ENCODE assay signal across 9 cellular contexts in genomic region chr2:100427627-100428258, GRCh38. TPM values are rescaled to one million over a fixed set of nuclear protein-coding genes. Genes with fewer than 3 reads are reported as not detected.
DNase-seq lines count a peak whose midpoint lies in the region; FAIRE-seq and TF ChIP-seq lines count a peak whose summit lies in the region.
"Had no signal": no experiment of that assay in that cellular context is flagged by ENCODE, and none has a peak within 500 bp of the region (broad histone marks: within the 10 kb centered on the region; RNA-seq: fewer than 3 reads in every experiment).

No MANE protein-coding gene starts in this region.

- POLR2A ChIA-PET in endothelial cell of umbilical vein (lab: Charles Lee): no interaction called here

- no peaks in the 10 kb centered on the region for H3K9me2 ChIP-seq in neural cell (ENCODE audit: insufficient read depth, low read length)
- H3K9me2 ChIP-seq in MM.1S (replicated peaks; ENCODE audit: insufficient read depth, low read length): no peaks in the 10 kb centered on the region

- no peak overlapping the region for H3K9ac ChIP-seq in endothelial cell of umbilical vein (replicated peaks; ENCODE audit: extremely low read depth, insufficient read depth, low read length)
- no peak overlapping the region for H3K9ac ChIP-seq in neural cell (ENCODE audit: low read length)
- H3K9ac ChIP-seq in MM.1S (ENCODE audit: low read length): no peak overlapping the region

- peaks cover 9 to 11% of the 10 kb centered on the region in 2 experiments for H3K27me3 ChIP-seq in endothelial cell of umbilical vein (ENCODE audit: control insufficient read depth in 2 of 2, insufficient read depth in 2 of 2, low read length in 2 of 2)
- no peaks in the 10 kb centered on the region for H3K27me3 ChIP-seq in neural cell (ENCODE audit: insufficient read depth, low read depth, low read length)
- H3K27me3 ChIP-seq in MM.1S (replicated peaks; ENCODE audit: insufficient read depth, low read length): no peaks in the 10 kb centered on the region

- no peaks in the 10 kb centered on the region for H3K9me1 ChIP-seq in endothelial cell of umbilical vein (replicated peaks; ENCODE audit: control insufficient read depth, extremely low read depth, insufficient read depth, low read length)

- FAIRE-seq in endothelial cell of umbilical vein (lab: Jason Lieb, UNC): peak; percentile 21

- TF ChIP-seq EP300 in neural cell (conservative IDR thresholded peaks at IDR 0.05; ENCODE audit: poor library complexity, severe bottlenecking): no peak

- no peak overlapping the region for H2AFZ ChIP-seq in endothelial cell of umbilical vein (ENCODE audit: low read depth, low read length)
- no peak overlapping the region for H2AFZ ChIP-seq in neural cell (ENCODE audit: low read depth, low read length)
- no peak overlapping the region for H2AFZ ChIP-seq in MM.1S (ENCODE audit: low read length)

- H3K36me3 ChIP-seq in endothelial cell of umbilical vein (ENCODE audit: control insufficient read depth in 2 of 2, extremely low read depth in 1 of 2, insufficient read depth in 2 of 2, low read length in 2 of 2) (no peaks in the 10 kb centered on the region), neural cell (ENCODE audit: insufficient read depth, low read length) (no peaks in the 10 kb centered on the region), MM.1S (replicated peaks; ENCODE audit: insufficient read depth, low read length) (no peaks in the 10 kb centered on the region)

- H3K79me2 ChIP-seq in endothelial cell of umbilical vein (ENCODE audit: control insufficient read depth, insufficient read depth, low read length) (no peaks in the 10 kb centered on the region), neural cell (replicated peaks; ENCODE audit: insufficient read depth, low read length) (no peaks in the 10 kb centered on the region), MM.1S (ENCODE audit: low read length) (no peaks in the 10 kb centered on the region)

- H3F3A ChIP-seq in neural cell (ENCODE audit: insufficient read depth, low read length, poor library complexity, severe bottlenecking) (no peaks in the 10 kb centered on the region), MM.1S (ENCODE audit: insufficient read depth, low read length) (no peaks in the 10 kb centered on the region)

- TF ChIP-seq RAD21 in neural cell (conservative IDR thresholded peaks at IDR 0.05): no peak

- H3K4me1 ChIP-seq in endothelial cell of umbilical vein (ENCODE audit: control insufficient read depth, extremely low read depth, insufficient read depth, low read length): no peaks in the 10 kb centered on the region
- H3K4me1 ChIP-seq in MM.1S (ENCODE audit: low read length): no peaks in the 10 kb centered on the region

- peak; percentile 72 for DNase-seq in NCI-H82 (lab: John Stamatoyannopoulos, UW)
- no peak for DNase-seq in NCI-H82 treated with DMSO at 0.1 percent for 48 hours (lab: John Stamatoyannopoulos, UW; ENCODE audit: unreplicated experiment)
- peak; percentile 8 for DNase-seq in NCI-H226
- peak in 2 of 3 experiments; percentile 25 to 37 for DNase-seq in activated CD8-positive, alpha-beta memory T cell treated with anti-CD3 and anti-CD28 coated beads for 48 hours (ENCODE audit: low read depth in 2 of 3, low spot score in 2 of 3)
- peak; percentile 52 for DNase-seq in endothelial cell of umbilical vein (ENCODE audit: low read depth, low spot score)
- peak; percentile 90 for DNase-seq in superior temporal gyrus (ENCODE audit: extremely low spot score)
- no peak for DNase-seq in MM.1S

- H3K27ac ChIP-seq in endothelial cell of umbilical vein (ENCODE audit: insufficient read depth, low read depth, low read length) (no peak overlapping the region), neural cell (ENCODE audit: low read length) (no peak overlapping the region), MM.1S (ENCODE audit: low read length) (no peak overlapping the region)
- H3K27ac ChIP-seq: epithelial cell of prostate had no signal

- TF ChIP-seq CTCF in endothelial cell of umbilical vein (IDR thresholded peaks at IDR 0.05; ENCODE audit: extremely low read depth in 1 of 2, insufficient read depth in 1 of 2, low read depth in 1 of 2, low read length in 2 of 2): peak; percentile 27 to 35
- peak; percentile 23 for TF ChIP-seq CTCF in neural cell (IDR thresholded peaks at IDR 0.05; ENCODE audit: poor library complexity, severe bottlenecking)
- TF ChIP-seq CTCF in MM.1S (IDR thresholded peaks at IDR 0.05; ENCODE audit: low read length): no peak; the same call in 1 of the 2 replicates

- CTCF ChIA-PET in endothelial cell of umbilical vein (lab: Charles Lee): no interaction called here

- no peak for TF ChIP-seq POLR2A in endothelial cell of umbilical vein (IDR thresholded peaks at IDR 0.05; ENCODE audit: low read depth, low read length)

- dilution Hi-C loops in endothelial cell of umbilical vein (cut with MboI; ENCODE audit: extremely low pct_ligation_motif_present, low sequenced_read_pairs): no loop called here

- H3K9me3 ChIP-seq in endothelial cell of umbilical vein (replicated peaks; ENCODE audit: control insufficient read depth, insufficient read depth, low read length) (no peaks in the 10 kb centered on the region), neural cell (ENCODE audit: low read length) (no peaks in the 10 kb centered on the region), MM.1S (replicated peaks; ENCODE audit: insufficient read depth, low read length) (no peaks in the 10 kb centered on the region)

- no peak overlapping the region for H3K4me2 ChIP-seq in endothelial cell of umbilical vein (ENCODE audit: insufficient read depth, low read length)
- no peak overlapping the region for H3K4me2 ChIP-seq in neural cell (ENCODE audit: low read length)
- no peak overlapping the region for H3K4me2 ChIP-seq in MM.1S (ENCODE audit: low read depth, low read length)

- H3K4me3 ChIP-seq in endothelial cell of umbilical vein (replicated peaks in 1 of 3; ENCODE audit: insufficient read depth in 1 of 3, low read depth in 1 of 3, low read length in 3 of 3): no peak overlapping the region
- no peak overlapping the region for H3K4me3 ChIP-seq in neural cell (ENCODE audit: low read length)
- H3K4me3 ChIP-seq in MM.1S (ENCODE audit: low read length): no peak overlapping the region

- no TSS peak for BruUV-seq in endothelial cell of umbilical vein (replicated peaks; lab: Mats Ljungman, UMichigan)

- intact Hi-C loops in endothelial cell of umbilical vein (cut with micrococcal nuclease): loop anchor here (10.0 kb wide), 2 partner anchors 137 to 557 kb away; partner anchors contain the start of gene PDCL3

- H4K20me1 ChIP-seq in endothelial cell of umbilical vein (replicated peaks; ENCODE audit: control insufficient read depth, extremely low read depth, insufficient read depth, low read length): no peaks in the 10 kb centered on the region
- no peaks in the 10 kb centered on the region for H4K20me1 ChIP-seq in neural cell (ENCODE audit: insufficient read depth)
- no peaks in the 10 kb centered on the region for H4K20me1 ChIP-seq in MM.1S (ENCODE audit: insufficient read depth, low read length)

TF ChIP-seq in endothelial cell of umbilical vein, 7 proteins besides CTCF, POLR2A, EP300 and RAD21 (continues in another document):
- TF ChIP-seq FOS (IDR thresholded peaks at IDR 0.05; ENCODE audit: borderline replicate concordance, insufficient read depth, low read length) (no peak), POLR2AphosphoS5 (IDR thresholded peaks at IDR 0.05; ENCODE audit: insufficient read depth, low read depth, low read length) (no peak), JUN (IDR thresholded peaks at IDR 0.05; ENCODE audit: borderline replicate concordance, insufficient read depth, insufficient read length, low read depth) (no peak), MYC (IDR thresholded peaks at IDR 0.05; ENCODE audit: low read depth, low read length) (no peak), GATA2 (IDR thresholded peaks at IDR 0.05; ENCODE audit: insufficient read depth, insufficient read length, low read depth, low read length) (no peak)

TF ChIP-seq in neural cell, 6 proteins besides CTCF, POLR2A, EP300 and RAD21 (continues in another document):
- TF ChIP-seq SMC3 (conservative IDR thresholded peaks at IDR 0.05; ENCODE audit: poor library complexity) (no peak), TAF1 (IDR thresholded peaks at IDR 0.05; ENCODE audit: low read depth) (no peak)

RNA-seq across cellular contexts. Expression of gene CHST10, which starts 10.3 kb away (rescaled TPM):
- total RNA-seq in endothelial cell of umbilical vein: 12.3 and 13.1 TPM in 2 replicates
- 10.8 and 11.1 TPM in 2 replicates for polyA plus RNA-seq in endothelial cell of umbilical vein
- 12.4 and 15.7 TPM in 2 replicates for polyA plus RNA-seq in endothelial cell of umbilical vein (2011; cell fraction: cytosol; rRNA removed)
- 18.2 and 21.3 TPM in 2 replicates for polyA plus RNA-seq in endothelial cell of umbilical vein (2011; cell fraction: nucleus; rRNA removed)
- polyA plus RNA-seq in endothelial cell of umbilical vein (2012): 12.8 and 13.7 TPM in 2 replicates
- 15.3 and 23.4 TPM in 2 replicates for polyA minus RNA-seq in endothelial cell of umbilical vein
- polyA minus RNA-seq in endothelial cell of umbilical vein (2011; cell fraction: cytosol; rRNA and poly(A)+ RNA removed): 3.1 TPM
- polyA minus RNA-seq in endothelial cell of umbilical vein (2011; cell fraction: nucleus; rRNA and poly(A)+ RNA removed): 9.2 and 10.8 TPM in 2 replicates
- 76.1 and 83.3 TPM in 2 replicates for polyA plus RNA-seq in neural cell
- polyA minus RNA-seq in neural cell: 73.5 and 75.4 TPM in 2 replicates

RNA-seq across cellular contexts. Expression of gene NMS, which starts 42.5 kb away (rescaled TPM):
- total RNA-seq in endothelial cell of umbilical vein: not detected in 2 replicates
- not detected in 2 replicates for polyA plus RNA-seq in endothelial cell of umbilical vein
- polyA plus RNA-seq in endothelial cell of umbilical vein (2011; cell fraction: cytosol; rRNA removed): not detected in 2 replicates
- not detected in 2 replicates for polyA plus RNA-seq in endothelial cell of umbilical vein (2011; cell fraction: nucleus; rRNA removed)
- not detected in 2 replicates for polyA plus RNA-seq in endothelial cell of umbilical vein (2012)
- not detected in 2 replicates for polyA minus RNA-seq in endothelial cell of umbilical vein
- not detected for polyA minus RNA-seq in endothelial cell of umbilical vein (2011; cell fraction: cytosol; rRNA and poly(A)+ RNA removed)
- polyA minus RNA-seq in endothelial cell of umbilical vein (2011; cell fraction: nucleus; rRNA and poly(A)+ RNA removed): not detected in 2 replicates
- polyA plus RNA-seq in neural cell: not detected in 2 replicates
- not detected in 2 replicates for polyA minus RNA-seq in neural cell

Comparison
In these comparisons a context has a peak if more than half of its experiments do, and no peak if none do; other contexts are left out.
1. DNase-seq: peak in NCI-H82 (single experiment), NCI-H226 (single experiment), activated CD8-positive, alpha-beta memory T cell treated with anti-CD3 and anti-CD28 coated beads for 48 hours (2 of 3), endothelial cell of umbilical vein (single experiment) and superior temporal gyrus (single experiment); none in NCI-H82 treated with DMSO at 0.1 percent for 48 hours (single experiment) and MM.1S (single experiment).